ENCODE assay signal across 1 cellular context in the genomic region with DNA sequence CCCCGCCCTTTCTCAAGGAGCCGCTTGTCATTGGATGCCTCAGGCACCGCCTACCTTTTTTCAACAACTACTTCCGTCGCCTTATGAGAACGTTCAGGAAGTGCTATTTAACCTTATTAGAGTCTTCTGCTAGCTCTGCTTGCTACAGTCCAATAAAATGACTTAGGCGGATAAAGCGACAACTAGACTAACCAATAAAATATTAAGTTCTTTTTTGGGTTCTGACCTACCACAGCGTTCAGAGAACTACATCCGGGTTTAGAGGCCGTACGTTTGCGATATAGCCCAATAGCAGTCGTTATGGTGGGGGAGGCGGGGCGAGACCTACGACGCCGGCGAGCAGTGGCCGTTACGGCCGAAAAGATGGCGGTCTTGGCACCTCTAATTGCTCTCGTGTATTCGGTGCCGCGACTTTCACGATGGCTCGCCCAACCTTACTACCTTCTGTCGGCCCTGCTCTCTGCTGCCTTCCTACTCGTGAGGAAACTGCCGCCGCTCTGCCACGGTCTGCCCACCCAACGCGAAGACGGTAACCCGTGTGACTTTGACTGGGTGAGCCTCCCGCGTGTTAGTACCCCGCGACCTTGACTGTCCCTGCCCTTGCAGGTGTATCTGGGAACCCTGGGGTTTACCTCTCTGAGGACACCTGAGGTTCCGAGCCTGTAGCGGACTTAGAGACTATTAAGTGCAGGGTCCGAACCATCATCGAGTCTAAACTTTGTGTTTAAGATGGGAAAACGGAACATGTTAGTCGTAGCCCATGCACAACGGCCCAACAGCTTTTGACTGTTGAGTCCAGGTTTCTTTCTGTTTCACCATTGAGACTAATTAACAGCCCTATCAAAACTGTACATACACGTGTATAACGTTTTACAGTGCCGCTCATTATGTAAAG.
TF ChIP-seq lines count a peak whose summit lies in the region.

A gene with protein sequence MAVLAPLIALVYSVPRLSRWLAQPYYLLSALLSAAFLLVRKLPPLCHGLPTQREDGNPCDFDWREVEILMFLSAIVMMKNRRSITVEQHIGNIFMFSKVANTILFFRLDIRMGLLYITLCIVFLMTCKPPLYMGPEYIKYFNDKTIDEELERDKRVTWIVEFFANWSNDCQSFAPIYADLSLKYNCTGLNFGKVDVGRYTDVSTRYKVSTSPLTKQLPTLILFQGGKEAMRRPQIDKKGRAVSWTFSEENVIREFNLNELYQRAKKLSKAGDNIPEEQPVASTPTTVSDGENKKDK (plus strand): TSS at position 338 of the 895 bp plus-strand sequence. CDS start 26 bp downstream, at position 364.

TF ChIP-seq in HepG2, 621 proteins besides CTCF, POLR2A, EP300 and RAD21 (continued from another document and continues in another):
- TF ChIP-seq, protein P1, sequence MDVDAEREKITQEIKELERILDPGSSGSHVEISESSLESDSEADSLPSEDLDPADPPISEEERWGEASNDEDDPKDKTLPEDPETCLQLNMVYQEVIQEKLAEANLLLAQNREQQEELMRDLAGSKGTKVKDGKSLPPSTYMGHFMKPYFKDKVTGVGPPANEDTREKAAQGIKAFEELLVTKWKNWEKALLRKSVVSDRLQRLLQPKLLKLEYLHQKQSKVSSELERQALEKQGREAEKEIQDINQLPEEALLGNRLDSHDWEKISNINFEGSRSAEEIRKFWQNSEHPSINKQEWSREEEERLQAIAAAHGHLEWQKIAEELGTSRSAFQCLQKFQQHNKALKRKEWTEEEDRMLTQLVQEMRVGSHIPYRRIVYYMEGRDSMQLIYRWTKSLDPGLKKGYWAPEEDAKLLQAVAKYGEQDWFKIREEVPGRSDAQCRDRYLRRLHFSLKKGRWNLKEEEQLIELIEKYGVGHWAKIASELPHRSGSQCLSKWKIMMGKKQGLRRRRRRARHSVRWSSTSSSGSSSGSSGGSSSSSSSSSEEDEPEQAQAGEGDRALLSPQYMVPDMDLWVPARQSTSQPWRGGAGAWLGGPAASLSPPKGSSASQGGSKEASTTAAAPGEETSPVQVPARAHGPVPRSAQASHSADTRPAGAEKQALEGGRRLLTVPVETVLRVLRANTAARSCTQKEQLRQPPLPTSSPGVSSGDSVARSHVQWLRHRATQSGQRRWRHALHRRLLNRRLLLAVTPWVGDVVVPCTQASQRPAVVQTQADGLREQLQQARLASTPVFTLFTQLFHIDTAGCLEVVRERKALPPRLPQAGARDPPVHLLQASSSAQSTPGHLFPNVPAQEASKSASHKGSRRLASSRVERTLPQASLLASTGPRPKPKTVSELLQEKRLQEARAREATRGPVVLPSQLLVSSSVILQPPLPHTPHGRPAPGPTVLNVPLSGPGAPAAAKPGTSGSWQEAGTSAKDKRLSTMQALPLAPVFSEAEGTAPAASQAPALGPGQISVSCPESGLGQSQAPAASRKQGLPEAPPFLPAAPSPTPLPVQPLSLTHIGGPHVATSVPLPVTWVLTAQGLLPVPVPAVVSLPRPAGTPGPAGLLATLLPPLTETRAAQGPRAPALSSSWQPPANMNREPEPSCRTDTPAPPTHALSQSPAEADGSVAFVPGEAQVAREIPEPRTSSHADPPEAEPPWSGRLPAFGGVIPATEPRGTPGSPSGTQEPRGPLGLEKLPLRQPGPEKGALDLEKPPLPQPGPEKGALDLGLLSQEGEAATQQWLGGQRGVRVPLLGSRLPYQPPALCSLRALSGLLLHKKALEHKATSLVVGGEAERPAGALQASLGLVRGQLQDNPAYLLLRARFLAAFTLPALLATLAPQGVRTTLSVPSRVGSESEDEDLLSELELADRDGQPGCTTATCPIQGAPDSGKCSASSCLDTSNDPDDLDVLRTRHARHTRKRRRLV (CRISPR knock-in tag; IDR thresholded peaks at IDR 0.05), result no peak
- TF ChIP-seq ZBTB7A (CRISPR knock-in tag; IDR thresholded peaks at IDR 0.05) (no peak), ZBTB38 (CRISPR knock-in tag; IDR thresholded peaks at IDR 0.05) (0 out of 2 replicates have a peak, but pooled peaks have one; percentile 43), RCOR2 (CRISPR knock-in tag; IDR thresholded peaks at IDR 0.05) (no peak), TP53 (CRISPR knock-in tag; conservative IDR thresholded peaks at IDR 0.05) (no peak), ARHGAP35 (CRISPR knock-in tag; IDR thresholded peaks at IDR 0.05; ENCODE audit: borderline replicate concordance) (no peak), ZNF607 (CRISPR knock-in tag; IDR thresholded peaks at IDR 0.05; ENCODE audit: borderline replicate concordance) (no peak; the same call in 1 of the 2 replicates), PAX8 (CRISPR knock-in tag; IDR thresholded peaks at IDR 0.05; ENCODE audit: borderline replicate concordance) (no peak)
- TF ChIP-seq, protein P2, sequence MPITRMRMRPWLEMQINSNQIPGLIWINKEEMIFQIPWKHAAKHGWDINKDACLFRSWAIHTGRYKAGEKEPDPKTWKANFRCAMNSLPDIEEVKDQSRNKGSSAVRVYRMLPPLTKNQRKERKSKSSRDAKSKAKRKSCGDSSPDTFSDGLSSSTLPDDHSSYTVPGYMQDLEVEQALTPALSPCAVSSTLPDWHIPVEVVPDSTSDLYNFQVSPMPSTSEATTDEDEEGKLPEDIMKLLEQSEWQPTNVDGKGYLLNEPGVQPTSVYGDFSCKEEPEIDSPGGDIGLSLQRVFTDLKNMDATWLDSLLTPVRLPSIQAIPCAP (CRISPR knock-in tag; IDR thresholded peaks at IDR 0.05; ENCODE audit: low read depth), result no peak
- TF ChIP-seq, protein P3, sequence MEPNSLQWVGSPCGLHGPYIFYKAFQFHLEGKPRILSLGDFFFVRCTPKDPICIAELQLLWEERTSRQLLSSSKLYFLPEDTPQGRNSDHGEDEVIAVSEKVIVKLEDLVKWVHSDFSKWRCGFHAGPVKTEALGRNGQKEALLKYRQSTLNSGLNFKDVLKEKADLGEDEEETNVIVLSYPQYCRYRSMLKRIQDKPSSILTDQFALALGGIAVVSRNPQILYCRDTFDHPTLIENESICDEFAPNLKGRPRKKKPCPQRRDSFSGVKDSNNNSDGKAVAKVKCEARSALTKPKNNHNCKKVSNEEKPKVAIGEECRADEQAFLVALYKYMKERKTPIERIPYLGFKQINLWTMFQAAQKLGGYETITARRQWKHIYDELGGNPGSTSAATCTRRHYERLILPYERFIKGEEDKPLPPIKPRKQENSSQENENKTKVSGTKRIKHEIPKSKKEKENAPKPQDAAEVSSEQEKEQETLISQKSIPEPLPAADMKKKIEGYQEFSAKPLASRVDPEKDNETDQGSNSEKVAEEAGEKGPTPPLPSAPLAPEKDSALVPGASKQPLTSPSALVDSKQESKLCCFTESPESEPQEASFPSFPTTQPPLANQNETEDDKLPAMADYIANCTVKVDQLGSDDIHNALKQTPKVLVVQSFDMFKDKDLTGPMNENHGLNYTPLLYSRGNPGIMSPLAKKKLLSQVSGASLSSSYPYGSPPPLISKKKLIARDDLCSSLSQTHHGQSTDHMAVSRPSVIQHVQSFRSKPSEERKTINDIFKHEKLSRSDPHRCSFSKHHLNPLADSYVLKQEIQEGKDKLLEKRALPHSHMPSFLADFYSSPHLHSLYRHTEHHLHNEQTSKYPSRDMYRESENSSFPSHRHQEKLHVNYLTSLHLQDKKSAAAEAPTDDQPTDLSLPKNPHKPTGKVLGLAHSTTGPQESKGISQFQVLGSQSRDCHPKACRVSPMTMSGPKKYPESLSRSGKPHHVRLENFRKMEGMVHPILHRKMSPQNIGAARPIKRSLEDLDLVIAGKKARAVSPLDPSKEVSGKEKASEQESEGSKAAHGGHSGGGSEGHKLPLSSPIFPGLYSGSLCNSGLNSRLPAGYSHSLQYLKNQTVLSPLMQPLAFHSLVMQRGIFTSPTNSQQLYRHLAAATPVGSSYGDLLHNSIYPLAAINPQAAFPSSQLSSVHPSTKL (CRISPR knock-in tag; IDR thresholded peaks at IDR 0.05), result no peak
- TF ChIP-seq, protein P4, sequence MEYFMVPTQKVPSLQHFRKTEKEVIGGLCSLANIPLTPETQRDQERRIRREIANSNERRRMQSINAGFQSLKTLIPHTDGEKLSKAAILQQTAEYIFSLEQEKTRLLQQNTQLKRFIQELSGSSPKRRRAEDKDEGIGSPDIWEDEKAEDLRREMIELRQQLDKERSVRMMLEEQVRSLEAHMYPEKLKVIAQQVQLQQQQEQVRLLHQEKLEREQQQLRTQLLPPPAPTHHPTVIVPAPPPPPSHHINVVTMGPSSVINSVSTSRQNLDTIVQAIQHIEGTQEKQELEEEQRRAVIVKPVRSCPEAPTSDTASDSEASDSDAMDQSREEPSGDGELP (IDR thresholded peaks at IDR 0.05; ENCODE audit: borderline replicate concordance, low read depth), result no peak
- TF ChIP-seq, protein P5, sequence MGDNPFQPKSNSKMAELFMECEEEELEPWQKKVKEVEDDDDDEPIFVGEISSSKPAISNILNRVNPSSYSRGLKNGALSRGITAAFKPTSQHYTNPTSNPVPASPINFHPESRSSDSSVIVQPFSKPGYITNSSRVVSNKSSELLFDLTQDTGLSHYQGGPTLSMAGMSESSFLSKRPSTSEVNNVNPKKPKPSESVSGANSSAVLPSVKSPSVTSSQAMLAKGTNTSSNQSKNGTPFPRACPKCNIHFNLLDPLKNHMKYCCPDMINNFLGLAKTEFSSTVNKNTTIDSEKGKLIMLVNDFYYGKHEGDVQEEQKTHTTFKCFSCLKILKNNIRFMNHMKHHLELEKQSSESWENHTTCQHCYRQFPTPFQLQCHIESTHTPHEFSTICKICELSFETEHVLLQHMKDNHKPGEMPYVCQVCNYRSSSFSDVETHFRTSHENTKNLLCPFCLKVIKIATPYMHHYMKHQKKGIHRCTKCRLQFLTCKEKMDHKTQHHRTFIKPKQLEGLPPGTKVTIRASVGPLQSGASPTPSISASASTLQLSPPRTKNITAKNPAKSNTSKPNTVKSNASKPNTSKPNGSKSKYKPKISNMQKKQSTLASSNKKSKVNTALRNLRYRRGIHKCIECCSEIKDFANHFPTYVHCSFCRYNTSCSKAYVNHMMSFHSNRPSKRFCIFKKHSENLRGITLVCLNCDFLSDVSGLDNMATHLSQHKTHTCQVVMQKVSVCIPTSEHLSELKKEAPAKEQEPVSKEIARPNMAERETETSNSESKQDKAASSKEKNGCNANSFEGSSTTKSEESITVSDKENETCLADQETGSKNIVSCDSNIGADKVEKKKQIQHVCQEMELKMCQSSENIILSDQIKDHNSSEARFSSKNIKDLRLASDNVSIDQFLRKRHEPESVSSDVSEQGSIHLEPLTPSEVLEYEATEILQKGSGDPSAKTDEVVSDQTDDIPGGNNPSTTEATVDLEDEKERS (CRISPR knock-in tag; IDR thresholded peaks at IDR 0.05), result no peak
- TF ChIP-seq, protein P6, sequence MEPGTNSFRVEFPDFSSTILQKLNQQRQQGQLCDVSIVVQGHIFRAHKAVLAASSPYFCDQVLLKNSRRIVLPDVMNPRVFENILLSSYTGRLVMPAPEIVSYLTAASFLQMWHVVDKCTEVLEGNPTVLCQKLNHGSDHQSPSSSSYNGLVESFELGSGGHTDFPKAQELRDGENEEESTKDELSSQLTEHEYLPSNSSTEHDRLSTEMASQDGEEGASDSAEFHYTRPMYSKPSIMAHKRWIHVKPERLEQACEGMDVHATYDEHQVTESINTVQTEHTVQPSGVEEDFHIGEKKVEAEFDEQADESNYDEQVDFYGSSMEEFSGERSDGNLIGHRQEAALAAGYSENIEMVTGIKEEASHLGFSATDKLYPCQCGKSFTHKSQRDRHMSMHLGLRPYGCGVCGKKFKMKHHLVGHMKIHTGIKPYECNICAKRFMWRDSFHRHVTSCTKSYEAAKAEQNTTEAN (CRISPR knock-in tag; conservative IDR thresholded peaks at IDR 0.05), result 0 out of 2 replicates have a peak, but pooled peaks have one; percentile 32
- TF ChIP-seq, protein P7, sequence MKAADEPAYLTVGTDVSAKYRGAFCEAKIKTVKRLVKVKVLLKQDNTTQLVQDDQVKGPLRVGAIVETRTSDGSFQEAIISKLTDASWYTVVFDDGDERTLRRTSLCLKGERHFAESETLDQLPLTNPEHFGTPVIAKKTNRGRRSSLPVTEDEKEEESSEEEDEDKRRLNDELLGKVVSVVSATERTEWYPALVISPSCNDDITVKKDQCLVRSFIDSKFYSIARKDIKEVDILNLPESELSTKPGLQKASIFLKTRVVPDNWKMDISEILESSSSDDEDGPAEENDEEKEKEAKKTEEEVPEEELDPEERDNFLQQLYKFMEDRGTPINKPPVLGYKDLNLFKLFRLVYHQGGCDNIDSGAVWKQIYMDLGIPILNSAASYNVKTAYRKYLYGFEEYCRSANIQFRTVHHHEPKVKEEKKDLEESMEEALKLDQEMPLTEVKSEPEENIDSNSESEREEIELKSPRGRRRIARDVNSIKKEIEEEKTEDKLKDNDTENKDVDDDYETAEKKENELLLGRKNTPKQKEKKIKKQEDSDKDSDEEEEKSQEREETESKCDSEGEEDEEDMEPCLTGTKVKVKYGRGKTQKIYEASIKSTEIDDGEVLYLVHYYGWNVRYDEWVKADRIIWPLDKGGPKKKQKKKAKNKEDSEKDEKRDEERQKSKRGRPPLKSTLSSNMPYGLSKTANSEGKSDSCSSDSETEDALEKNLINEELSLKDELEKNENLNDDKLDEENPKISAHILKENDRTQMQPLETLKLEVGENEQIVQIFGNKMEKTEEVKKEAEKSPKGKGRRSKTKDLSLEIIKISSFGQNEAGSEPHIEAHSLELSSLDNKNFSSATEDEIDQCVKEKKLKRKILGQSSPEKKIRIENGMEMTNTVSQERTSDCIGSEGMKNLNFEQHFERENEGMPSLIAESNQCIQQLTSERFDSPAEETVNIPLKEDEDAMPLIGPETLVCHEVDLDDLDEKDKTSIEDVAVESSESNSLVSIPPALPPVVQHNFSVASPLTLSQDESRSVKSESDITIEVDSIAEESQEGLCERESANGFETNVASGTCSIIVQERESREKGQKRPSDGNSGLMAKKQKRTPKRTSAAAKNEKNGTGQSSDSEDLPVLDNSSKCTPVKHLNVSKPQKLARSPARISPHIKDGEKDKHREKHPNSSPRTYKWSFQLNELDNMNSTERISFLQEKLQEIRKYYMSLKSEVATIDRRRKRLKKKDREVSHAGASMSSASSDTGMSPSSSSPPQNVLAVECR (CRISPR knock-in tag; IDR thresholded peaks at IDR 0.05; ENCODE audit: borderline replicate concordance), result peak; percentile 79
